ENCODE assay signal across 7 cellular contexts in genomic region chr20:13458860-13459451, GRCh38.
DNase-seq lines count a peak whose midpoint lies in the region; ATAC-seq and TF ChIP-seq lines count a peak whose summit lies in the region.

No MANE protein-coding gene starts in this region.

- H3K4me2 ChIP-seq in PC-3 (ENCODE audit: low read length) = no peak overlapping the region
- no peak overlapping the region for H3K4me2 ChIP-seq in fibroblast of lung (ENCODE audit: extremely low read depth, insufficient read depth, low read length)

- WGBS in prostate gland = 83% methylated on average over 3 of the region's 3 CpGs

- H3K9me3 ChIP-seq in PC-3 (ENCODE audit: low read length) = no peaks in the 10 kb centered on the region
- no peaks in the 10 kb centered on the region for H3K9me3 ChIP-seq in fibroblast of lung (ENCODE audit: control insufficient read depth, insufficient read depth, low read depth, low read length)
- no peaks in the 10 kb centered on the region for H3K9me3 ChIP-seq in prostate gland

- H3K27me3 ChIP-seq in PC-3 (ENCODE audit: low read length) (no peaks in the 10 kb centered on the region), fibroblast of lung (ENCODE audit: control insufficient read depth, insufficient read depth, low read length) (no peaks in the 10 kb centered on the region), prostate gland (replicated peaks; ENCODE audit: insufficient read depth) (no peaks in the 10 kb centered on the region)

- H3K27ac ChIP-seq in PC-3 (ENCODE audit: low read length) (no peak overlapping the region), fibroblast of lung (ENCODE audit: insufficient read depth, low read length) (no peak overlapping the region), prostate gland (no peak overlapping the region)

- BruUV-seq in PC-3 (replicated peaks; lab: Mats Ljungman, UMichigan) = no TSS peak

- H2AFZ ChIP-seq in PC-3 (ENCODE audit: low read length) = no peak overlapping the region
- H2AFZ ChIP-seq in fibroblast of lung (ENCODE audit: low read length) = no peak overlapping the region

- no peak for TF ChIP-seq POLR2A in prostate gland (IDR thresholded peaks at IDR 0.05)

- H3K4me3 ChIP-seq in PC-3 (ENCODE audit: low read length) = no peak overlapping the region
- H3K4me3 ChIP-seq in fibroblast of lung (replicated peaks in 1 of 4; ENCODE audit: control extremely low read depth in 1 of 4, insufficient read depth in 1 of 4, low read depth in 3 of 4, low read length in 4 of 4) = no peak overlapping the region
- no peak overlapping the region for H3K4me3 ChIP-seq in prostate gland

- H4K20me1 ChIP-seq in PC-3 (ENCODE audit: low read length) = no peaks in the 10 kb centered on the region
- H4K20me1 ChIP-seq in fibroblast of lung (ENCODE audit: control insufficient read depth, extremely low read depth, insufficient read depth, low read length) = no peaks in the 10 kb centered on the region

- H3K9me2 ChIP-seq in PC-3 (replicated peaks; ENCODE audit: low read length) = no peaks in the 10 kb centered on the region

- intact Hi-C loops in PC-3 (cut with micrococcal nuclease) = loop anchor here (5.0 to 10.0 kb wide), 2 partner anchors 132 to 316 kb away; no protein-coding TSS in a partner anchor
- intact Hi-C loops in prostate gland (cut with DNase I) = loop anchor here (10.0 kb wide), 1 partner anchor 86 kb away; no protein-coding TSS in a partner anchor

- POLR2A ChIA-PET in PC-3 (lab: Charles Lee; ENCODE audit: unreplicated experiment) = no interaction called here

- H3K4me1 ChIP-seq in PC-3 (ENCODE audit: insufficient read depth, low read length) (no peaks in the 10 kb centered on the region), fibroblast of lung (ENCODE audit: control insufficient read depth, extremely low read depth, insufficient read depth, low read length) (no peaks in the 10 kb centered on the region), prostate gland (replicated peaks) (no peaks in the 10 kb centered on the region)

- peak; percentile 94 for ATAC-seq in GM19467 (IDR thresholded peaks at IDR 0.05; ENCODE audit: unreplicated experiment)
- ATAC-seq in HG03469 (IDR thresholded peaks at IDR 0.05; ENCODE audit: unreplicated experiment) = peak; percentile 85
- peak; percentile 55 for ATAC-seq in PC-3

- peak; percentile 43 for DNase-seq in GM10266 (ENCODE audit: extremely low spot score)
- DNase-seq in PC-3 = peak; percentile 49
- peak; percentile 30 to 55 for DNase-seq in fibroblast of lung (ENCODE audit: low read depth in 2 of 2)
- no peak for DNase-seq in prostate gland (ENCODE audit: low spot score)
- no peak for DNase-seq in stimulated activated naive CD4-positive, alpha-beta T cell (lab: John Stamatoyannopoulos, UW)

- CTCF ChIA-PET in PC-3 (lab: Charles Lee) = no interaction called here

- no peaks in the 10 kb centered on the region for H3K79me2 ChIP-seq in PC-3 (ENCODE audit: low read length)
- H3K79me2 ChIP-seq in fibroblast of lung (ENCODE audit: control insufficient read depth, insufficient read depth, low read length) = no peaks in the 10 kb centered on the region

- peak; percentile 72 for TF ChIP-seq CTCF in GM10266 (IDR thresholded peaks at IDR 0.05; ENCODE audit: control insufficient read depth, insufficient read depth, low read depth, missing control alignments)
- peak; percentile 89 for TF ChIP-seq CTCF in PC-3 (conservative IDR thresholded peaks at IDR 0.05; ENCODE audit: low read depth, low read length)
- peak; percentile 77 to 93 for TF ChIP-seq CTCF in fibroblast of lung (conservative IDR thresholded peaks at IDR 0.05 in 1 of 2, IDR thresholded peaks at IDR 0.05 in 1 of 2; ENCODE audit: low read depth in 1 of 2, low read length in 2 of 2)
- TF ChIP-seq CTCF in prostate gland (IDR thresholded peaks at IDR 0.05) = peak in 3 of 4 experiments; percentile 45 to 53 (median 48)

- H3F3A ChIP-seq in PC-3 (ENCODE audit: low read length, unreplicated experiment) = no peaks in the 10 kb centered on the region

- no peak overlapping the region for H3K9ac ChIP-seq in PC-3 (ENCODE audit: low read length)
- no peak overlapping the region for H3K9ac ChIP-seq in fibroblast of lung (ENCODE audit: insufficient read depth, low read length)

- H3K36me3 ChIP-seq in PC-3 (ENCODE audit: low read depth, low read length) = no peaks in the 10 kb centered on the region
- no peaks in the 10 kb centered on the region for H3K36me3 ChIP-seq in fibroblast of lung (ENCODE audit: control insufficient read depth, insufficient read depth, low read length)
- no peaks in the 10 kb centered on the region for H3K36me3 ChIP-seq in prostate gland

Comparison
In these comparisons a context has a peak if more than half of its experiments do, and no peak if none do; other contexts are left out.
1. DNase-seq: peak in GM10266 (single experiment), PC-3 (single experiment) and fibroblast of lung (2 of 2); none in prostate gland (single experiment) and stimulated activated naive CD4-positive, alpha-beta T cell (0 of 6).
2. Peak in every context shown above with its lines, with median percentiles within 50 percentile points of each other: CTCF ChIP-seq and ATAC-seq.